ENCODE assay signal across 18 cellular contexts in the genomic region with DNA sequence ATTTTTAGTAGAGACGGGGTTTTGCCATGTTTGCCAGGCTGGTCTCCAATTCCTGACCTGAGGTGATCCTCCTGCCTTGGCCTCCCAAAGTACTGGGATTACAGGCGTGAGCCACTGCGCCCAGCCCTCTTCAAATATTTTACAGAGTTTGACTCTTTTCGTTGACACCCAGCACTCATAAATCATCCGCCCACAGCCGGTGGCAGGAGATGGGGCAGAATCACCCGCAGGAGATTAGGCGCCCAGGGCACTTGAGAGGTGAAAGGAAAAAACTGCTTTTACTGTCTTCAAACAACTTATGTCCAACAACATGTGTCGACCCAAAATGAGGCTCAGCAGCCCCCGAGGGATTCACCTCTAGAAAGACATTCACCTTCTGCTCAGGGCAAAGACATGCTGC.
"Had no signal": no experiment of that assay in that cellular context is flagged by ENCODE, and none has a peak within 500 bp of the region (broad histone marks: within the 10 kb centered on the region; RNA-seq: fewer than 3 reads in every experiment).

No MANE protein-coding gene starts in this region.

- H3K27ac ChIP-seq: KMS-11, SJSA1, SK-N-MC had no signal

- H3K9me3 ChIP-seq: SJSA1 had no signal

- H3K4me1 ChIP-seq: SJSA1 had no signal

- ATAC-seq: HepG2 had no signal

- H3K4me3 ChIP-seq: SJSA1, SK-N-MC had no signal

- DNase-seq: IMR-90, Kasumi-1, MM.1S, NCI-H1092 treated with DMSO at 0.1 percent for 48 hours, NCI-H1436, NCI-H187, NCI-H2029, NCI-H2081 treated with DMSO at 0.1 percent for 48 hours, NCI-H2227 treated with DMSO at 0.1 percent for 48 hours, NCI-H69, NCI-H774, Right ventricle myocardium superior, RPMI8226, SIG-M5 had no signal

- H3K36me3 ChIP-seq: SJSA1 had no signal

- H3K27me3 ChIP-seq: SJSA1 had no signal
